Comparison of ENCODE assay signal across 8 cellular contexts in genomic region chr6:85450578-85450884, GRCh38. TPM values are rescaled to one million over a fixed set of nuclear protein-coding genes. Genes with fewer than 3 reads are reported as not detected.
DNase-seq lines count a peak whose midpoint lies in the region; ATAC-seq and TF ChIP-seq lines count a peak whose summit lies in the region.

No MANE protein-coding gene starts in this region.

- H3K9me3 ChIP-seq in SK-N-MC (ENCODE audit: low read depth, low read length) (no peaks in the 10 kb centered on the region), gastroesophageal sphincter (no peaks in the 10 kb centered on the region), skeletal muscle satellite cell (replicated peaks; ENCODE audit: low read length) (no peaks in the 10 kb centered on the region)

- ATAC-seq in GM21528 (IDR thresholded peaks at IDR 0.05; ENCODE audit: low FRiP score, unreplicated experiment) (peak; percentile 14), gastroesophageal sphincter (no peak)

- no peak for DNase-seq in BJ (ENCODE audit: low read depth)
- no peak for DNase-seq in SK-N-MC (ENCODE audit: low read depth, low spot score)
- DNase-seq in stimulated activated CD8-positive, alpha-beta memory T cell treated with anti-CD3 and anti-CD28 coated beads, Interleukin-4, amount 100 ng/mL, for 48 hours, result no peak
- DNase-seq in DMS114 treated with DMSO at 0.1 percent for 48 hours (lab: John Stamatoyannopoulos, UW; ENCODE audit: unreplicated experiment), result no peak
- no peak for DNase-seq in hippocampal formation (lab: John Stamatoyannopoulos, UW)

- CTCF ChIA-PET in BJ (lab: Yijun Ruan, JAX), result interaction anchor here (0.9 to 4.5 kb wide), 13 partner anchors 9 to 96 kb away, joined by 3 to 37 read pairs (median 4); no protein-coding TSS in a partner anchor

- H3K4me3 ChIP-seq in BJ (ENCODE audit: low read depth, low read length) (peak overlapping the region; percentile 87), SK-N-MC (peak overlapping the region; percentile 67), gastroesophageal sphincter (peak overlapping the region; percentile 66 to 75), skeletal muscle satellite cell (ENCODE audit: low read length) (peak overlapping the region; percentile 97)

- H3K9ac ChIP-seq in SK-N-MC (ENCODE audit: insufficient read length), result no peak overlapping the region
- H3K9ac ChIP-seq in skeletal muscle satellite cell (ENCODE audit: low read depth, low read length), result peak overlapping the region; percentile 99

- H3K4me1 ChIP-seq in gastroesophageal sphincter, result peaks cover 0 to 52% (median 7%) of the 10 kb centered on the region in 3 donors
- H3K4me1 ChIP-seq in skeletal muscle satellite cell (ENCODE audit: control insufficient read depth, insufficient read depth, low read length), result peaks cover 40% of the 10 kb centered on the region

- H3K27ac ChIP-seq in SK-N-MC (no peak overlapping the region), gastroesophageal sphincter (peak overlapping the region; percentile 64 to 92 (median 86))

- no peaks in the 10 kb centered on the region for H3K36me3 ChIP-seq in BJ (ENCODE audit: control insufficient read depth, insufficient read depth, low read length)
- H3K36me3 ChIP-seq in SK-N-MC (ENCODE audit: insufficient read depth, low read length), result no peaks in the 10 kb centered on the region
- H3K36me3 ChIP-seq in gastroesophageal sphincter, result no peaks in the 10 kb centered on the region
- peaks cover 64% of the 10 kb centered on the region for H3K36me3 ChIP-seq in skeletal muscle satellite cell (ENCODE audit: insufficient read depth, low read length)

- TF ChIP-seq POLR2A in gastroesophageal sphincter (IDR thresholded peaks at IDR 0.05), result no peak

- TF ChIP-seq CTCF in BJ (IDR thresholded peaks at IDR 0.05; ENCODE audit: insufficient read depth, low read depth, low read length) (no peak), gastroesophageal sphincter (IDR thresholded peaks at IDR 0.05) (peak in 2 of 4 experiments; percentile 3 to 9)

- peak overlapping the region; percentile 80 for H3K4me2 ChIP-seq in skeletal muscle satellite cell (ENCODE audit: low read length)

- TF ChIP-seq EP300 in gastroesophageal sphincter (IDR thresholded peaks at IDR 0.05), result no peak

- POLR2A ChIA-PET in BJ (lab: Charles Lee), result interaction anchor here (1.2 kb wide), 1 partner anchor 89 kb away, joined by 3 read pairs; no protein-coding TSS in a partner anchor

- WGBS in gastroesophageal sphincter (ENCODE audit: low coverage in 1 of 2), 2 donors, result 3 to 10% methylated on average over 4 to 12 of the region's 13 CpGs

- H3K27me3 ChIP-seq in BJ (ENCODE audit: control insufficient read depth, insufficient read depth, low read length) (no peaks in the 10 kb centered on the region), gastroesophageal sphincter (peaks cover 11% of the 10 kb centered on the region), skeletal muscle satellite cell (ENCODE audit: control insufficient read depth, insufficient read depth, low read length) (no peaks in the 10 kb centered on the region)

RNA-seq across cellular contexts. Expression of gene NT5E, which starts 0.6 kb away (rescaled TPM):
- 63.0 and 99.2 TPM in 2 replicates for polyA plus RNA-seq in BJ (2011; rRNA removed)
- 46.0 and 54.4 TPM in 2 replicates for polyA minus RNA-seq in BJ (2011; rRNA and poly(A)+ RNA removed)
- 10 to 100 TPM; 18.7 to 26.1 (median 23.2) TPM for total RNA-seq in gastroesophageal sphincter
- total RNA-seq in skeletal muscle satellite cell (2012; rRNA removed), result 342 and 377 TPM in 2 replicates
